In genomic region chr9:112680731-112681402, GRCh38 we compare ENCODE assay signal across 2 cellular contexts.
TF ChIP-seq lines count a peak whose summit lies in the region.

No MANE protein-coding gene starts in this region.

TF ChIP-seq in GM23338, 12 proteins besides CTCF, POLR2A, EP300 and RAD21:
- no peak for TF ChIP-seq ZNF462 (CRISPR knock-in tag; IDR thresholded peaks at IDR 0.05)
- no peak for TF ChIP-seq NANOG (IDR thresholded peaks at IDR 0.05; ENCODE audit: borderline replicate concordance)
- no peak for TF ChIP-seq JUNB (IDR thresholded peaks at IDR 0.05; ENCODE audit: unreplicated experiment)
- TF ChIP-seq ZNF331 (CRISPR knock-in tag; IDR thresholded peaks at IDR 0.05; ENCODE audit: low read depth): no peak
- TF ChIP-seq ZNF114 (CRISPR knock-in tag; IDR thresholded peaks at IDR 0.05): no peak
- TF ChIP-seq REST (IDR thresholded peaks at IDR 0.05; ENCODE audit: unreplicated experiment): no peak
- no peak for TF ChIP-seq ETS1 (IDR thresholded peaks at IDR 0.05)

TF ChIP-seq in H1, 55 proteins besides CTCF, POLR2A, EP300 and RAD21:
- TF ChIP-seq HDAC6 (IDR thresholded peaks at IDR 0.05; ENCODE audit: low read depth, low read length): no peak
- no peak for TF ChIP-seq ATF2 (IDR thresholded peaks at IDR 0.05; ENCODE audit: low read length)
- TF ChIP-seq CHD7 (IDR thresholded peaks at IDR 0.05; ENCODE audit: insufficient replicate concordance, low read length): no peak
- TF ChIP-seq ZNF274 (IDR thresholded peaks at IDR 0.05; ENCODE audit: borderline replicate concordance, extremely low read depth, low read length): no peak
- no peak for TF ChIP-seq NRF1 (IDR thresholded peaks at IDR 0.05; ENCODE audit: low read depth, low read length)
- TF ChIP-seq GTF2F1 (IDR thresholded peaks at IDR 0.05; ENCODE audit: borderline replicate concordance, low read depth, low read length): no peak
- TF ChIP-seq TEAD4 (IDR thresholded peaks at IDR 0.05; ENCODE audit: low read depth, low read length): no peak
- TF ChIP-seq RBBP5 (IDR thresholded peaks at IDR 0.05; ENCODE audit: borderline replicate concordance, low read depth, low read length): no peak
- no peak for TF ChIP-seq CHD2 (IDR thresholded peaks at IDR 0.05; ENCODE audit: low read length)
- no peak for TF ChIP-seq ATF3 (IDR thresholded peaks at IDR 0.05; ENCODE audit: insufficient read depth, low read depth, low read length)
- no peak for TF ChIP-seq HDAC2 (IDR thresholded peaks at IDR 0.05; ENCODE audit: borderline replicate concordance in 1 of 2, low read depth in 2 of 2, low read length in 2 of 2)
- no peak for TF ChIP-seq SP1 (IDR thresholded peaks at IDR 0.05; ENCODE audit: low read depth, low read length)
- TF ChIP-seq CHD1 (IDR thresholded peaks at IDR 0.05; ENCODE audit: low read depth, low read length): no peak
TF ChIP-seq in H1: peak in this region for 0.
